8 cellular contexts compared by ENCODE assay signal in the genomic region with DNA sequence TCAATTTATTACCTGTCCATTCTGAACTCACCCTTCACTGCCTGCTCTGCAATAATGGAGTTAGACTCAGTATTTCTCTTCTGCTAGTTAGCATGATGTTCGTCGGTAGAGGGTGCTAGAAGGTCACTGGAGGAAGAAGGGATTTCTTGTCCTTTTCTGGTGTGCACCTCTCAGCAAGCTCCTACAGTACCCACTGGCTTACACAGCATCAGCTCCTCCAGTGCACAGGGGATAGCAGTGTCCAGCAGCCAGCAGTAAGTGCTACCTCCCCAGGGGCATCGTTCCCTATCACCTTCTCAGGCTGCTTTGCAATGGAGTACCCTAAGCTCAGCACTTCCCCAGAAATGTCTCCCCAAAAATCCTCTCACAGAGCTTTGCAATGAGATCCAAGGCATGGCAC. TPM values are rescaled to one million over a fixed set of nuclear protein-coding genes. Genes with fewer than 3 reads are reported as not detected.
DNase-seq lines count a peak whose midpoint lies in the region; ATAC-seq and TF ChIP-seq lines count a peak whose summit lies in the region.
"Had no signal": no experiment of that assay in that cellular context is flagged by ENCODE, and none has a peak within 500 bp of the region (broad histone marks: within the 10 kb centered on the region; RNA-seq: fewer than 3 reads in every experiment).

No MANE protein-coding gene starts in this region.

- WGBS in IMR-90 (ENCODE audit: extremely low coverage in 2 of 2, insufficient read length in 1 of 2), 2 experiments = no CpG with 5 or more reads among the region's 3 CpGs
- 60 to 71% methylated on average over 3 of the region's 3 CpGs for WGBS in tibial nerve, 2 donors

- H3K27me3 ChIP-seq in IMR-90 (ENCODE audit: control insufficient read depth, insufficient read depth, low read length) (peaks cover 2% of the 10 kb centered on the region; the same call in 1 of the 2 replicates), tibial nerve (no peaks in the 10 kb centered on the region)

- no peak overlapping the region for H4K8ac ChIP-seq in IMR-90 (ENCODE audit: low read depth in 2 of 2, low read length in 2 of 2)

- POLR2A ChIA-PET in IMR-90 (lab: Charles Lee; ENCODE audit: unreplicated experiment) (no interaction called here), WTC11 (lab: Charles Lee) (interaction anchor here (0.6 to 2.6 kb wide), 2 partner anchors 16 to 125 kb away, joined by 4 to 7 read pairs; no protein-coding TSS in a partner anchor)

- no peak overlapping the region for H3K4me3 Mint-ChIP-seq in WTC11

- H3K56ac ChIP-seq in IMR-90 (ENCODE audit: extremely low read depth, insufficient read depth, low read length) = no peak overlapping the region

- no peaks in the 10 kb centered on the region; the same call in 1 of the 2 replicates for H3K4me1 ChIP-seq in IMR-90 (ENCODE audit: control insufficient read depth, insufficient read depth, low read length)
- no peaks in the 10 kb centered on the region for H3K4me1 ChIP-seq in tibial nerve

- no peak overlapping the region for H3K9ac ChIP-seq in IMR-90 (ENCODE audit: low read depth, low read length)

- H3K4me3 ChIP-seq in GM12865 (ENCODE audit: low read depth, low read length) (no peak overlapping the region), IMR-90 (ENCODE audit: insufficient read depth, low read depth, low read length) (no peak overlapping the region), tibial nerve (no peak overlapping the region)

- H3K79me1 ChIP-seq in IMR-90 (ENCODE audit: low read depth in 1 of 2, low read length in 2 of 2) = no peaks in the 10 kb centered on the region

- H3K18ac ChIP-seq in IMR-90 (ENCODE audit: low read depth, low read length) = no peak overlapping the region

- no peak for TF ChIP-seq EP300 in tibial nerve (IDR thresholded peaks at IDR 0.05)

- no peaks in the 10 kb centered on the region for H3K9me3 ChIP-seq in IMR-90 (ENCODE audit: control insufficient read depth, insufficient read depth, low read length)
- no peaks in the 10 kb centered on the region for H3K9me3 ChIP-seq in tibial nerve

- peaks cover 19% of the 10 kb centered on the region for H3K4me1 Mint-ChIP-seq in WTC11

- TF ChIP-seq POLR2A in IMR-90 (IDR thresholded peaks at IDR 0.05; ENCODE audit: low read depth, low read length) (no peak), tibial nerve (IDR thresholded peaks at IDR 0.05) (no peak)

- no peak overlapping the region for H3K23ac ChIP-seq in IMR-90 (ENCODE audit: low read depth, low read length)

- no TSS peak for BruUV-seq in IMR-90 (replicated peaks; lab: Mats Ljungman, UMichigan)

- H3K27me3 Mint-ChIP-seq in WTC11 (ENCODE audit: low read depth) = no peaks in the 10 kb centered on the region

- H4K20me1 ChIP-seq in IMR-90 (ENCODE audit: insufficient read depth, low read length) = no peaks in the 10 kb centered on the region

- H2AK9ac ChIP-seq in IMR-90 (replicated peaks; ENCODE audit: low read depth, low read length, poor library complexity) = no peak overlapping the region

- H3K14ac ChIP-seq in IMR-90 (replicated peaks; ENCODE audit: low read depth, low read length) = no peak overlapping the region

- H2BK15ac ChIP-seq in IMR-90 (ENCODE audit: low read depth, low read length) = no peak overlapping the region

- H2AK5ac ChIP-seq in IMR-90 (ENCODE audit: low read depth, low read length) = no peak overlapping the region

- no peak overlapping the region for H3K27ac ChIP-seq in IMR-90 (ENCODE audit: insufficient read depth, low read length)
- no peak overlapping the region for H3K27ac ChIP-seq in tibial nerve

- no peak overlapping the region for H2AFZ ChIP-seq in IMR-90 (replicated peaks; ENCODE audit: low read length, poor library complexity)

- H3K4ac ChIP-seq in IMR-90 (ENCODE audit: low read depth, low read length) = no peak overlapping the region

- no peak overlapping the region for H2BK20ac ChIP-seq in IMR-90 (ENCODE audit: low read depth, low read length)

- no peak overlapping the region for H2BK120ac ChIP-seq in IMR-90 (ENCODE audit: low read depth, low read length)

- peaks cover 8% of the 10 kb centered on the region for H3K9me3 Mint-ChIP-seq in WTC11

- H4K91ac ChIP-seq in IMR-90 (ENCODE audit: insufficient read depth, low read depth, low read length) = no peak overlapping the region

- no peaks in the 10 kb centered on the region for H3K36me3 Mint-ChIP-seq in WTC11

- H3K36me3 ChIP-seq in IMR-90 (ENCODE audit: control insufficient read depth, insufficient read depth, low read length) (no peaks in the 10 kb centered on the region), tibial nerve (no peaks in the 10 kb centered on the region)

- peak; percentile 44 for TF ChIP-seq CTCF in GM12865 (IDR thresholded peaks at IDR 0.05; ENCODE audit: insufficient read depth, low read depth, low read length, missing control alignments)
- TF ChIP-seq CTCF in IMR-90 (conservative IDR thresholded peaks at IDR 0.05; ENCODE audit: low read depth, low read length) = peak; percentile 53
- TF ChIP-seq CTCF in WTC11 (IDR thresholded peaks at IDR 0.05) = no peak; the same call in 1 of the 2 replicates
- TF ChIP-seq CTCF in tibial nerve (IDR thresholded peaks at IDR 0.05) = no peak

- H3K27ac Mint-ChIP-seq in WTC11 = no peak overlapping the region

- H4K5ac ChIP-seq in IMR-90 (ENCODE audit: low read depth, low read length) = no peak overlapping the region

- H3K9me1 ChIP-seq in IMR-90 (ENCODE audit: insufficient read depth, low read length) = no peaks in the 10 kb centered on the region

- CTCF ChIA-PET in IMR-90 (lab: Yijun Ruan, JAX) (interaction anchor here (1.7 kb wide), 1 partner anchor 66 kb away, joined by 5 read pairs; no protein-coding TSS in a partner anchor), WTC11 (lab: Charles Lee) (interaction anchor here (0.6 to 4.8 kb wide), 26 partner anchors 12 to 230 kb away, joined by 3 to 91 read pairs (median 6); a partner anchor contains a TSS)

- DNase-seq in GM12865 (ENCODE audit: low read depth) (peak; percentile 70), IMR-90 (peak; percentile 43), WTC11 (ENCODE audit: low spot score) (peak; percentile 49), lung microvascular endothelial cell (ENCODE audit: low read depth in 2 of 2) (peak; percentile 60 to 63), tibial nerve (ENCODE audit: low spot score in 2 of 2) (no peak), AG08396 (ENCODE audit: low spot score) (no peak)
- DNase-seq: NCI-H187 had no signal

- TF ChIP-seq RAD21 in IMR-90 (IDR thresholded peaks at IDR 0.05; ENCODE audit: low read length) = peak; percentile 63

- in situ Hi-C loops in IMR-90 (cut with MboI; ENCODE audit: low sequenced_read_pairs) = no loop called here

- peak; percentile 57 for ATAC-seq in IMR-90 (ENCODE audit: low read depth)
- peak; percentile 87 for ATAC-seq in WTC11
- no peak for ATAC-seq in HG02852 (IDR thresholded peaks at IDR 0.05; ENCODE audit: unreplicated experiment)

- no peak overlapping the region for H3K4me2 ChIP-seq in IMR-90 (ENCODE audit: low read depth, low read length)

- H2BK5ac ChIP-seq in IMR-90 (ENCODE audit: low read depth, low read length, poor library complexity, severe bottlenecking) = no peak overlapping the region

- dilution Hi-C loops in IMR-90 (cut with HindIII; ENCODE audit: low sequenced_read_pairs, unreplicated experiment) = no loop called here

- intact Hi-C loops in IMR-90 (cut with micrococcal nuclease) = loop anchor here (1.0 kb wide), 1 partner anchor 66 kb away; no protein-coding TSS in a partner anchor

TF ChIP-seq in IMR-90, 13 proteins besides CTCF, POLR2A, EP300 and RAD21 (continues in another document):
- TF ChIP-seq RCOR1 (IDR thresholded peaks at IDR 0.05; ENCODE audit: insufficient replicate concordance, low read length) (no peak), MAFK (IDR thresholded peaks at IDR 0.05; ENCODE audit: low read depth, low read length) (no peak), NFE2L2 (IDR thresholded peaks at IDR 0.05; ENCODE audit: low read depth, low read length) (no peak)
- TF ChIP-seq, protein P1, sequence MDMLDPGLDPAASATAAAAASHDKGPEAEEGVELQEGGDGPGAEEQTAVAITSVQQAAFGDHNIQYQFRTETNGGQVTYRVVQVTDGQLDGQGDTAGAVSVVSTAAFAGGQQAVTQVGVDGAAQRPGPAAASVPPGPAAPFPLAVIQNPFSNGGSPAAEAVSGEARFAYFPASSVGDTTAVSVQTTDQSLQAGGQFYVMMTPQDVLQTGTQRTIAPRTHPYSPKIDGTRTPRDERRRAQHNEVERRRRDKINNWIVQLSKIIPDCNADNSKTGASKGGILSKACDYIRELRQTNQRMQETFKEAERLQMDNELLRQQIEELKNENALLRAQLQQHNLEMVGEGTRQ (IDR thresholded peaks at IDR 0.05; ENCODE audit: low read depth, low read length) = no peak

TF ChIP-seq in WTC11, 78 proteins besides CTCF, POLR2A, EP300 and RAD21 (continues in another document):
- TF ChIP-seq ZNF263 (CRISPR knock-in tag; IDR thresholded peaks at IDR 0.05; ENCODE audit: low read depth) (no peak), IRF2 (CRISPR knock-in tag; IDR thresholded peaks at IDR 0.05; ENCODE audit: borderline replicate concordance, low read depth) (no peak), SOX15 (CRISPR knock-in tag; IDR thresholded peaks at IDR 0.05) (no peak), TEAD1 (CRISPR knock-in tag; IDR thresholded peaks at IDR 0.05) (no peak)
- TF ChIP-seq, protein P2, sequence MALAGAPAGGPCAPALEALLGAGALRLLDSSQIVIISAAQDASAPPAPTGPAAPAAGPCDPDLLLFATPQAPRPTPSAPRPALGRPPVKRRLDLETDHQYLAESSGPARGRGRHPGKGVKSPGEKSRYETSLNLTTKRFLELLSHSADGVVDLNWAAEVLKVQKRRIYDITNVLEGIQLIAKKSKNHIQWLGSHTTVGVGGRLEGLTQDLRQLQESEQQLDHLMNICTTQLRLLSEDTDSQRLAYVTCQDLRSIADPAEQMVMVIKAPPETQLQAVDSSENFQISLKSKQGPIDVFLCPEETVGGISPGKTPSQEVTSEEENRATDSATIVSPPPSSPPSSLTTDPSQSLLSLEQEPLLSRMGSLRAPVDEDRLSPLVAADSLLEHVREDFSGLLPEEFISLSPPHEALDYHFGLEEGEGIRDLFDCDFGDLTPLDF (CRISPR knock-in tag; IDR thresholded peaks at IDR 0.05) = no peak
- TF ChIP-seq, protein P3, sequence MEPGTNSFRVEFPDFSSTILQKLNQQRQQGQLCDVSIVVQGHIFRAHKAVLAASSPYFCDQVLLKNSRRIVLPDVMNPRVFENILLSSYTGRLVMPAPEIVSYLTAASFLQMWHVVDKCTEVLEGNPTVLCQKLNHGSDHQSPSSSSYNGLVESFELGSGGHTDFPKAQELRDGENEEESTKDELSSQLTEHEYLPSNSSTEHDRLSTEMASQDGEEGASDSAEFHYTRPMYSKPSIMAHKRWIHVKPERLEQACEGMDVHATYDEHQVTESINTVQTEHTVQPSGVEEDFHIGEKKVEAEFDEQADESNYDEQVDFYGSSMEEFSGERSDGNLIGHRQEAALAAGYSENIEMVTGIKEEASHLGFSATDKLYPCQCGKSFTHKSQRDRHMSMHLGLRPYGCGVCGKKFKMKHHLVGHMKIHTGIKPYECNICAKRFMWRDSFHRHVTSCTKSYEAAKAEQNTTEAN (CRISPR knock-in tag; IDR thresholded peaks at IDR 0.05) = no peak

RNA-seq across cellular contexts. Expression of a gene that starts 45.9 kb away (rescaled TPM):
- total RNA-seq in IMR-90 (2012; rRNA removed) (58.4 and 76.1 TPM in 2 replicates), WTC11 (2021) (31.8 to 40.0 TPM (median 33.1 TPM) in 3 replicates), lung microvascular endothelial cell (38.4 and 62.9 TPM in 2 replicates), tibial nerve (10 to 100 TPM; 70.4 to 91.9 (median 83.1) TPM)
- 7.3 and 9.4 TPM in 2 replicates for polyA plus RNA-seq in IMR-90 (2012; rRNA removed)
- polyA plus RNA-seq in IMR-90 (2012; cell fraction: cytosol; rRNA removed) = 2.5 and 3.6 TPM in 2 replicates
- polyA plus RNA-seq in IMR-90 (2012; cell fraction: nucleus; rRNA removed; ENCODE audit: low replicate concordance) = 5.6 and 10.5 TPM in 2 replicates

Comparison
In these comparisons a context has a peak if more than half of its experiments do, and no peak if none do; other contexts are left out.
1. DNase-seq: peak in GM12865 (single experiment), IMR-90 (single experiment), WTC11 (single experiment) and lung microvascular endothelial cell (2 of 2); none in tibial nerve (0 of 2) and AG08396 (single experiment).
2. CTCF ChIP-seq: peak in GM12865 (single experiment) and IMR-90 (single experiment); none in WTC11 (single experiment) and tibial nerve (0 of 5).